In genomic region chr10:47253030-47253637, GRCh38 we compare ENCODE assay signal across 19 cellular contexts. TPM values are rescaled to one million over a fixed set of nuclear protein-coding genes. Genes with fewer than 3 reads are reported as not detected.
"Had no signal": no experiment of that assay in that cellular context is flagged by ENCODE, and none has a peak within 500 bp of the region (broad histone marks: within the 10 kb centered on the region; RNA-seq: fewer than 3 reads in every experiment).

No MANE protein-coding gene starts in this region.

- DNase-seq: activated CD4-positive, alpha-beta memory T cell treated with anti-CD3 and anti-CD28 coated beads, Interleukin-2, amount 10 ng/mL, durations not matched to agents 7 days and 5 days; activated CD4-positive, alpha-beta T cell treated with anti-CD3 and anti-CD28 coated beads for 36 hours; activated effector memory CD4-positive, alpha-beta T cell treated with anti-CD3 and anti-CD28 coated beads, Interleukin-2, amount 50 U/mL, for 16 hours; activated naive CD4-positive, alpha-beta T cell treated with anti-CD3 and anti-CD28 coated beads, Interleukin-2, amount 50 U/mL, for 16 hours; activated T-cell treated with anti-CD3 and anti-CD28 coated beads, Interleukin-2, amount 50 U/mL, for 48 hours; effector memory CD8-positive, alpha-beta T cell; foreskin keratinocyte; occipital lobe; stimulated activated CD4-positive, alpha-beta T cell treated with anti-CD3 and anti-CD28 coated beads, Interleukin-15, amount 100 ng/mL, for 24 hours; stimulated activated CD4-positive, alpha-beta T cell treated with anti-CD3 and anti-CD28 coated beads, Interleukin-2, amount 100 ng/mL, for 48 hours; stomach; upper lobe of right lung had no signal

- H3K4me1 ChIP-seq: foreskin keratinocyte, stomach, upper lobe of right lung had no signal

- H3K4me2 ChIP-seq: hepatocyte had no signal

- H3K4me3 ChIP-seq: hepatocyte, lung, skin epidermis, stomach, upper lobe of right lung had no signal

- H3K79me2 ChIP-seq: hepatocyte had no signal

- H2AFZ ChIP-seq: hepatocyte had no signal

- H3K9me3 ChIP-seq: stomach, upper lobe of right lung had no signal

- H3K27me3 ChIP-seq: hepatocyte, upper lobe of right lung had no signal

- H3K27ac ChIP-seq: foreskin keratinocyte, hepatocyte, skin epidermis, stomach, upper lobe of right lung had no signal

- H3K4me3 Mint-ChIP-seq: activated CD4-positive, alpha-beta memory T cell treated with anti-CD3 and anti-CD28 coated beads, Interleukin-2, amount 10 ng/mL, durations not matched to agents 7 days and 5 days; activated CD4-positive, alpha-beta T cell treated with anti-CD3 and anti-CD28 coated beads for 36 hours; effector memory CD8-positive, alpha-beta T cell; nephron; T-helper 2 cell treated with Interferon-gamma antibody and Interleukin-4, amounts not matched to agents 5 μg/mL and 100 μg/mL, for 36 hours had no signal

- ATAC-seq: activated CD4-positive, alpha-beta T cell treated with anti-CD3 and anti-CD28 coated beads for 36 hours; effector memory CD8-positive, alpha-beta T cell; foreskin keratinocyte; upper lobe of right lung had no signal

- H3K9me3 Mint-ChIP-seq: activated CD4-positive, alpha-beta memory T cell treated with anti-CD3 and anti-CD28 coated beads, Interleukin-2, amount 10 ng/mL, durations not matched to agents 7 days and 5 days; effector memory CD8-positive, alpha-beta T cell; nephron had no signal

- H3K27ac Mint-ChIP-seq: activated CD4-positive, alpha-beta memory T cell treated with anti-CD3 and anti-CD28 coated beads, Interleukin-2, amount 10 ng/mL, durations not matched to agents 7 days and 5 days; activated CD4-positive, alpha-beta T cell treated with anti-CD3 and anti-CD28 coated beads for 36 hours; effector memory CD8-positive, alpha-beta T cell; progenitor cell of endocrine pancreas; T-helper 2 cell treated with Interferon-gamma antibody and Interleukin-4, amounts not matched to agents 5 μg/mL and 100 μg/mL, for 36 hours had no signal

- H3K36me3 ChIP-seq: stomach, upper lobe of right lung had no signal

- H3K27me3 Mint-ChIP-seq: activated CD4-positive, alpha-beta memory T cell treated with anti-CD3 and anti-CD28 coated beads, Interleukin-2, amount 10 ng/mL, durations not matched to agents 7 days and 5 days; activated CD4-positive, alpha-beta T cell treated with anti-CD3 and anti-CD28 coated beads for 36 hours had no signal

RNA-seq across cellular contexts. Expression of gene GDF10, which starts 46.9 kb away (rescaled TPM):
- total RNA-seq: activated CD4-positive, alpha-beta memory T cell treated with anti-CD3 and anti-CD28 coated beads, Interleukin-2, amount 10 ng/mL, durations not matched to agents 7 days and 5 days; dermis microvascular lymphatic vessel endothelial cell; foreskin keratinocyte; progenitor cell of endocrine pancreas had no signal
- polyA plus RNA-seq: foreskin keratinocyte had no signal
